Comparison of ENCODE assay signal across 19 cellular contexts in the genomic region with DNA sequence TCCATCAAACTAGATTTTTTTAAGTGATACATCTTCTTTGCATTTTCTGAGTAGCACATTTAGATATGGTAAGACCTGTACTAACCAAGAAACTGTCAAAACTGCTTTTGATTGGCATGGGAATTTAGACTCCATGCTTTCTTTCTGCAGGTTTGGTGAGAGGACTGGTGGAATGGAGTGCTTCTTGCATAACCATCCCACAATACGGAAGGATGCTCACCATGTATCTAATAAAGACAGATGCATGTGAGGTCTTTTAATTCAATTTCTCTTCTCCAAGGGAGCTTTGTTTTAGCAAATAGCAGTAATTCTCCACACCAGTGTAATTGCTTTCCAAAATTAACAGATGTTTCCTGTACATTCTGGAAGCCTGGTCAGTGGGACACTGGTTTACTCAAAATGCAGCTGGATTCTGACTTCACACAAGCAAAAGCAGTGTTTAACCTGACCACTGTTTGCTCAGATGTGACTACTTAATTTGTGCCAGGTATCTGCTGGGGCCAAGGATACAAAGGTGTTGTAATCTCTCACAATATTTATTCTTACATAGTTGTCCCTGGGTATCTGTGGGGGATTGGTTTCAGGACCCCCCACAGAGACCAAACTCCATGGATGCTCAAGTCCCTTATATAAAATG.
"Had no signal": no experiment of that assay in that cellular context is flagged by ENCODE, and none has a peak within 500 bp of the region (broad histone marks: within the 10 kb centered on the region; RNA-seq: fewer than 3 reads in every experiment).

No MANE protein-coding gene starts in this region.

- H3K9ac ChIP-seq: neural progenitor cell had no signal

- H3K4me3 Mint-ChIP-seq: activated CD4-positive, alpha-beta T cell treated with anti-CD3 and anti-CD28 coated beads, Interleukin-2, amount 10 ng/mL, durations not matched to agents 7 days and 5 days; activated CD8-positive, alpha-beta T cell treated with anti-CD3 and anti-CD28 coated beads, Interleukin-2, amount 10 ng/mL, durations not matched to agents 7 days and 5 days; activated naive CD8-positive, alpha-beta T cell treated with anti-CD3 and anti-CD28 coated beads, Interleukin-2, amount 50 U/mL, for 24 hours; activated T-helper 1 cell treated with anti-CD3 and anti-CD28 coated beads, Interleukin-12 subunit alpha, Interleukin-12 subunit beta, Interleukin-2, Interleukin-4 antibody, amounts not matched to agents 30 ng/mL and 10 ng/mL and 1 ng/mL, durations not matched to agents 14 hours and 24 hours and 36 hours; immature natural killer cell; naive B cell; neural progenitor cell had no signal

- H3K27ac Mint-ChIP-seq: activated CD4-positive, alpha-beta T cell treated with anti-CD3 and anti-CD28 coated beads, Interleukin-2, amount 10 ng/mL, durations not matched to agents 7 days and 5 days; activated CD8-positive, alpha-beta T cell treated with anti-CD3 and anti-CD28 coated beads, Interleukin-2, amount 10 ng/mL, durations not matched to agents 7 days and 5 days; activated naive CD8-positive, alpha-beta T cell treated with anti-CD3 and anti-CD28 coated beads, Interleukin-2, amount 50 U/mL, for 24 hours; activated T-helper 1 cell treated with anti-CD3 and anti-CD28 coated beads, Interleukin-12 subunit alpha, Interleukin-12 subunit beta, Interleukin-2, Interleukin-4 antibody, amounts not matched to agents 30 ng/mL and 10 ng/mL and 1 ng/mL, durations not matched to agents 14 hours and 24 hours and 36 hours; immature natural killer cell; naive B cell; neural progenitor cell had no signal

- H3K9me3 ChIP-seq: testis, upper lobe of right lung had no signal

- H3K36me3 Mint-ChIP-seq: immature natural killer cell, naive B cell, neural progenitor cell had no signal

- H3K27ac ChIP-seq: foreskin keratinocyte, hepatocyte, neural progenitor cell, testis, upper lobe of right lung had no signal

- H3K9me3 Mint-ChIP-seq: activated CD4-positive, alpha-beta T cell treated with anti-CD3 and anti-CD28 coated beads, Interleukin-2, amount 10 ng/mL, durations not matched to agents 7 days and 5 days; activated naive CD8-positive, alpha-beta T cell treated with anti-CD3 and anti-CD28 coated beads, Interleukin-2, amount 50 U/mL, for 24 hours; activated T-helper 1 cell treated with anti-CD3 and anti-CD28 coated beads, Interleukin-12 subunit alpha, Interleukin-12 subunit beta, Interleukin-2, Interleukin-4 antibody, amounts not matched to agents 30 ng/mL and 10 ng/mL and 1 ng/mL, durations not matched to agents 14 hours and 24 hours and 36 hours; immature natural killer cell; neural progenitor cell had no signal

- H3K36me3 ChIP-seq: neural progenitor cell, upper lobe of right lung had no signal

- H3K4me1 Mint-ChIP-seq: activated CD4-positive, alpha-beta T cell treated with anti-CD3 and anti-CD28 coated beads, Interleukin-2, amount 10 ng/mL, durations not matched to agents 7 days and 5 days; activated naive CD8-positive, alpha-beta T cell treated with anti-CD3 and anti-CD28 coated beads, Interleukin-2, amount 50 U/mL, for 24 hours; immature natural killer cell; naive B cell had no signal

- ATAC-seq: activated CD4-positive, CD25-positive, alpha-beta regulatory T cell treated with anti-CD3 and anti-CD28 coated beads, Interleukin-2, amount 50 U/mL, for 24 hours; activated CD8-positive, alpha-beta T cell treated with anti-CD3 and anti-CD28 coated beads, Interleukin-2, amount 10 ng/mL, durations not matched to agents 7 days and 5 days; activated naive CD8-positive, alpha-beta T cell treated with anti-CD3 and anti-CD28 coated beads, Interleukin-2, amount 50 U/mL, for 24 hours; foreskin keratinocyte; left ventricle myocardium superior; upper lobe of right lung had no signal

- H2AFZ ChIP-seq: hepatocyte, neural progenitor cell had no signal

- H3K27me3 ChIP-seq: foreskin keratinocyte, hepatocyte, neural progenitor cell, testis, upper lobe of right lung had no signal

- H3K27me3 Mint-ChIP-seq: activated CD4-positive, alpha-beta T cell treated with anti-CD3 and anti-CD28 coated beads, Interleukin-2, amount 10 ng/mL, durations not matched to agents 7 days and 5 days; activated naive CD8-positive, alpha-beta T cell treated with anti-CD3 and anti-CD28 coated beads, Interleukin-2, amount 50 U/mL, for 24 hours had no signal

- DNase-seq: activated CD4-positive, alpha-beta T cell treated with anti-CD3 and anti-CD28 coated beads, Interleukin-2, amount 10 ng/mL, durations not matched to agents 7 days and 5 days; activated CD8-positive, alpha-beta T cell treated with anti-CD3 and anti-CD28 coated beads, Interleukin-2, amount 10 ng/mL, durations not matched to agents 7 days and 5 days; activated gamma-delta T cell; activated naive CD4-positive, alpha-beta T cell treated with anti-CD3 and anti-CD28 coated beads, Interleukin-2, amount 50 U/mL, for 16 hours; activated naive CD8-positive, alpha-beta T cell treated with anti-CD3 and anti-CD28 coated beads, Interleukin-2, amount 50 U/mL, for 24 hours; effector CD8-positive, alpha-beta T cell; foreskin keratinocyte; immature natural killer cell; left ventricle myocardium superior; naive B cell; posterior cingulate gyrus; stimulated activated CD4-positive, alpha-beta T cell treated with anti-CD3 and anti-CD28 coated beads, Interleukin-4, amount 100 ng/mL, for 1 hour; stimulated activated naive CD4-positive, alpha-beta T cell; testis; upper lobe of right lung had no signal

- H3K4me3 ChIP-seq: hepatocyte, neural progenitor cell, testis, upper lobe of right lung had no signal

- H3K4me2 ChIP-seq: hepatocyte, neural progenitor cell had no signal
